Comparison of ENCODE assay signal across 15 cellular contexts in genomic region chr1:33176362-33176850, GRCh38. TPM values are rescaled to one million over a fixed set of nuclear protein-coding genes. Genes with fewer than 3 reads are reported as not detected.
DNase-seq lines count a peak whose midpoint lies in the region; ATAC-seq and TF ChIP-seq lines count a peak whose summit lies in the region.
"Had no signal": no experiment of that assay in that cellular context is flagged by ENCODE, and none has a peak within 500 bp of the region (broad histone marks: within the 10 kb centered on the region; RNA-seq: fewer than 3 reads in every experiment).

No MANE protein-coding gene starts in this region.

- no peak overlapping the region for H3K27ac Mint-ChIP-seq in stimulated activated memory B cell treated with anti-CD40 and anti-IgM and Interleukin-4, amounts not matched to agents 10 μg/mL and 1 μg/mL and 100 μg/mL, for 72 hours
- H3K27ac Mint-ChIP-seq in mesothelial cell of epicardium, result no peak overlapping the region
- H3K27ac Mint-ChIP-seq: CD8-positive, alpha-beta memory T cell had no signal

- H3K4me2 ChIP-seq in skeletal muscle satellite cell (ENCODE audit: low read length), result no peak overlapping the region
- H3K4me2 ChIP-seq: KMS-11 had no signal

- H3K4me1 Mint-ChIP-seq in stimulated activated memory B cell treated with anti-CD40 and anti-IgM and Interleukin-4, amounts not matched to agents 10 μg/mL and 1 μg/mL and 100 μg/mL, for 72 hours, result peaks cover 41% of the 10 kb centered on the region
- peaks cover 21% of the 10 kb centered on the region for H3K4me1 Mint-ChIP-seq in mesothelial cell of epicardium

- no peak overlapping the region for H3K4me3 Mint-ChIP-seq in stimulated activated memory B cell treated with anti-CD40 and anti-IgM and Interleukin-4, amounts not matched to agents 10 μg/mL and 1 μg/mL and 100 μg/mL, for 72 hours
- no peak overlapping the region for H3K4me3 Mint-ChIP-seq in mesothelial cell of epicardium

- in situ Hi-C loops in SK-MEL-5 (cut with HindIII; ENCODE audit: low pct_unique_long_range_greater_than_20kb, low sequenced_read_pairs), result no loop called here

- no peaks in the 10 kb centered on the region for H3K27me3 Mint-ChIP-seq in stimulated activated memory B cell treated with anti-CD40 and anti-IgM and Interleukin-4, amounts not matched to agents 10 μg/mL and 1 μg/mL and 100 μg/mL, for 72 hours
- H3K27me3 Mint-ChIP-seq in mesothelial cell of epicardium (ENCODE audit: low read depth), result no peaks in the 10 kb centered on the region
- H3K27me3 Mint-ChIP-seq: CD8-positive, alpha-beta memory T cell had no signal

- H3K4me3 ChIP-seq in H7 (ENCODE audit: insufficient read depth, low read depth, low read length) (no peak overlapping the region), fibroblast of pulmonary artery (replicated peaks; ENCODE audit: low read depth, low read length) (no peak overlapping the region), skeletal muscle satellite cell (ENCODE audit: low read length) (no peak overlapping the region)

- peak; percentile 38 for DNase-seq in H7
- peak; percentile 91 for DNase-seq in SK-MEL-5 (ENCODE audit: low read depth, low spot score)
- DNase-seq in fibroblast of pulmonary artery (ENCODE audit: low read depth), result peak; percentile 31
- DNase-seq in posterior vena cava (ENCODE audit: low spot score), result no peak
- DNase-seq in mesothelial cell of epicardium (ENCODE audit: low spot score in 2 of 2, unreplicated experiment in 2 of 2), result no peak
- DNase-seq in NCI-H2081 treated with DMSO at 0.1 percent for 48 hours (lab: John Stamatoyannopoulos, UW), result no peak
- DNase-seq: activated CD4-positive, CD25-positive, alpha-beta regulatory T cell; activated T-cell treated with anti-CD3 and anti-CD28 coated beads, Interleukin-2, amount 50 U/mL, for 48 hours; CD8-positive, alpha-beta memory T cell; mesendoderm; NCI-H345; SIG-M5 had no signal

- no peaks in the 10 kb centered on the region for H3K9me3 ChIP-seq in skeletal muscle satellite cell (replicated peaks; ENCODE audit: low read length)

- intact Hi-C loops in posterior vena cava (cut with DNase I), result no loop called here

- peaks cover 6% of the 10 kb centered on the region for H3K36me3 Mint-ChIP-seq in stimulated activated memory B cell treated with anti-CD40 and anti-IgM and Interleukin-4, amounts not matched to agents 10 μg/mL and 1 μg/mL and 100 μg/mL, for 72 hours
- no peaks in the 10 kb centered on the region for H3K36me3 Mint-ChIP-seq in mesothelial cell of epicardium

- H3K9ac ChIP-seq in skeletal muscle satellite cell (ENCODE audit: low read depth, low read length), result peak overlapping the region; percentile 48
- H3K9ac ChIP-seq: KMS-11 had no signal

- no peaks in the 10 kb centered on the region for H3K36me3 ChIP-seq in H7 (replicated peaks; ENCODE audit: control insufficient read depth, insufficient read depth, low read length)
- no peaks in the 10 kb centered on the region for H3K36me3 ChIP-seq in skeletal muscle satellite cell (ENCODE audit: insufficient read depth, low read length)

- TF ChIP-seq CTCF in fibroblast of pulmonary artery (IDR thresholded peaks at IDR 0.05; ENCODE audit: low read length, missing control alignments) (no peak), mesothelial cell of epicardium (IDR thresholded peaks at IDR 0.05; ENCODE audit: unreplicated experiment) (no peak)

- H3K27me3 ChIP-seq in H7 (ENCODE audit: control insufficient read depth, insufficient read depth, low read length), result peaks cover 4% of the 10 kb centered on the region; the same call in 1 of the 2 replicates
- no peaks in the 10 kb centered on the region for H3K27me3 ChIP-seq in skeletal muscle satellite cell (ENCODE audit: control insufficient read depth, insufficient read depth, low read length)

- ATAC-seq in stimulated activated memory B cell treated with anti-CD40 and anti-IgM and Interleukin-4, amounts not matched to agents 10 μg/mL and 1 μg/mL and 100 μg/mL, for 72 hours, result no peak

- peaks cover 22% of the 10 kb centered on the region for H3K4me1 ChIP-seq in skeletal muscle satellite cell (ENCODE audit: control insufficient read depth, insufficient read depth, low read length)

- no peaks in the 10 kb centered on the region for H3K9me3 Mint-ChIP-seq in stimulated activated memory B cell treated with anti-CD40 and anti-IgM and Interleukin-4, amounts not matched to agents 10 μg/mL and 1 μg/mL and 100 μg/mL, for 72 hours
- no peaks in the 10 kb centered on the region for H3K9me3 Mint-ChIP-seq in mesothelial cell of epicardium
- H3K9me3 Mint-ChIP-seq: CD8-positive, alpha-beta memory T cell had no signal

RNA-seq across cellular contexts. Expression of gene TRIM62, which starts 5.4 kb away (rescaled TPM):
- 10.6 and 13.2 TPM in 2 replicates for total RNA-seq in H7 (2014; rRNA removed; shearing (Covaris generic))
- total RNA-seq in SK-MEL-5 (2014; rRNA removed; shearing (Covaris generic)), result 13.5 and 14.4 TPM in 2 replicates
- 47.4 and 48.5 TPM in 2 replicates for polyA plus RNA-seq in SK-MEL-5 (2015; cell fraction: cytosol; rRNA removed)
- polyA plus RNA-seq in SK-MEL-5 (2015; cell fraction: nucleus; rRNA removed), result 27.8 and 34.0 TPM in 2 replicates
- total RNA-seq in skeletal muscle satellite cell (2012; rRNA removed), result 1.0 and 1.5 TPM in 2 replicates
- total RNA-seq in posterior vena cava (1 to 10 TPM; 5.0 to 5.2 TPM), mesothelial cell of epicardium (13.6 to 14.7 TPM (median 13.9 TPM) in 3 replicates)

Comparison
In these comparisons a context has a peak if more than half of its experiments do, and no peak if none do; other contexts are left out.
1. DNase-seq: peak in H7 (single experiment), SK-MEL-5 (single experiment) and fibroblast of pulmonary artery (single experiment); none in posterior vena cava (single experiment), mesothelial cell of epicardium (0 of 2) and NCI-H2081 treated with DMSO at 0.1 percent for 48 hours (single experiment).